Comparison of ENCODE assay signal across 11 cellular contexts in the genomic region with DNA sequence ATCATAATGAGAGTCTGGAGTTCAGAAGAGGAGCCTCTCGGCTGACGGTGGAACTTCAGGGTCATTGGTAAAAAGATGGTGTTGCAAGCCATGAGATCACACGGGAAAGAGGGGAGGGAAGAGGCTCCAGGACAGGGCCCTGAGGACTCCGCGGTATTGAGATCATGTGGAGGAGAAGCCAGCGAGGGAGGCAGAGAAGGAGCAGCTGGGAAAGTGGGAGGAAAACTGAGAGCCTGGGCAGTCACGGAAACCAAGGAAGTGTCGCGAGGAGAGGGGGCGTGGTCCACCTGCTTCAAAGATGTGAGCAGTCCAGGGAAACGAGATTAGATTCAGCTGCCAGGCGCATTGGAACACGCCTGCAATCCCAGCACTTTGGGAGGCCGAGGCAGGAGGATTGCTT. TPM values are rescaled to one million over a fixed set of nuclear protein-coding genes. Genes with fewer than 3 reads are reported as not detected.
DNase-seq lines count a peak whose midpoint lies in the region; ATAC-seq, FAIRE-seq and TF ChIP-seq lines count a peak whose summit lies in the region.
"Had no signal": no experiment of that assay in that cellular context is flagged by ENCODE, and none has a peak within 500 bp of the region (broad histone marks: within the 10 kb centered on the region; RNA-seq: fewer than 3 reads in every experiment).

No MANE protein-coding gene starts in this region.

- peaks cover 3 to 19% of the 10 kb centered on the region in 2 experiments; a peak in 3 of 5 replicates for H3K27me3 ChIP-seq in HepG2 (ENCODE audit: control insufficient read depth in 1 of 2, insufficient read depth in 2 of 2, low read length in 2 of 2)
- no peaks in the 10 kb centered on the region for H3K27me3 ChIP-seq in right lobe of liver
- H3K27me3 ChIP-seq: breast epithelium had no signal

- TF ChIP-seq EP300 in HepG2 (IDR thresholded peaks at IDR 0.05; ENCODE audit: low read depth in 2 of 2, low read length in 2 of 2) (no peak), HepG2 (CRISPR knock-in tag; IDR thresholded peaks at IDR 0.05; ENCODE audit: borderline replicate concordance) (no peak)

- no TSS peak for BruUV-seq in HepG2 (replicated peaks; lab: Mats Ljungman, UMichigan)

- H3K4me3 ChIP-seq in HepG2 (replicated peaks in 1 of 3; ENCODE audit: insufficient read depth in 1 of 3, low read depth in 2 of 3, low read length in 3 of 3) (peak overlapping the region in 1 of 3 experiments; percentile 22; a peak in 1 of 6 replicates), right lobe of liver (no peak overlapping the region)
- H3K4me3 ChIP-seq: breast epithelium had no signal

- H3K36me3 ChIP-seq in HepG2 (replicated peaks in 1 of 2; ENCODE audit: control insufficient read depth in 1 of 2, insufficient read depth in 2 of 2, low read length in 2 of 2) (no peaks in the 10 kb centered on the region), right lobe of liver (no peaks in the 10 kb centered on the region)
- H3K36me3 ChIP-seq: breast epithelium had no signal

- no peaks in the 10 kb centered on the region for H3K79me2 ChIP-seq in HepG2 (ENCODE audit: insufficient read depth, low read length)

- intact Hi-C loops in HepG2 (cut with micrococcal nuclease; ENCODE audit: unreplicated experiment): no loop called here
- intact Hi-C loops in right lobe of liver (cut with DNase I): no loop called here

- no peak for TF ChIP-seq CTCF in HepG2 (CRISPR knock-in tag; IDR thresholded peaks at IDR 0.05)
- TF ChIP-seq CTCF in right lobe of liver (IDR thresholded peaks at IDR 0.05): no peak

- POLR2A ChIA-PET in HepG2 (lab: Yijun Ruan, JAX): no interaction called here

- H4K20me1 ChIP-seq in HepG2 (ENCODE audit: insufficient read depth, low read length): no peaks in the 10 kb centered on the region

- CTCF ChIA-PET in HepG2 (lab: Yijun Ruan, JAX; ENCODE audit: low intra/inter-chr PET ratio, low total read pairs): no interaction called here

- H3K9ac ChIP-seq in HepG2 (ENCODE audit: insufficient read depth, low read depth, low read length): no peak overlapping the region

- DNase-seq in HepG2 (ENCODE audit: low spot score): no peak
- no peak for DNase-seq in right lobe of liver
- DNase-seq in RPMI7951 (ENCODE audit: low read depth): peak; percentile 31
- peak; percentile 23 for DNase-seq in iris pigment epithelial cell (ENCODE audit: low read depth)
- peak; percentile 58 for DNase-seq in ureter (ENCODE audit: low spot score)
- DNase-seq in dedifferentiated amniotic fluid mesenchymal stem cell (ENCODE audit: extremely low spot score): no peak
- DNase-seq in NAMALWA (ENCODE audit: low spot score): no peak
- DNase-seq: NCI-H345 had no signal

- ATAC-seq in HepG2 (no peak), right lobe of liver (no peak), GM18868 (IDR thresholded peaks at IDR 0.05; ENCODE audit: unreplicated experiment) (no peak)

- in situ Hi-C loops in HepG2 (cut with HindIII; ENCODE audit: extremely low pct_ligation_motif_present, low pct_unique_long_range_greater_than_20kb): no loop called here

- TF ChIP-seq RAD21 in HepG2 (CRISPR knock-in tag; IDR thresholded peaks at IDR 0.05): no peak

- no peak overlapping the region for H3K27ac ChIP-seq in HepG2 (ENCODE audit: extremely low read length, insufficient read depth, low read length)
- H3K27ac ChIP-seq in right lobe of liver: no peak overlapping the region
- H3K27ac ChIP-seq: breast epithelium had no signal

- peak overlapping the region; percentile 43; the same call in 1 of the 2 replicates for H3K4me2 ChIP-seq in HepG2 (ENCODE audit: low read depth, low read length)

- TF ChIP-seq POLR2A in HepG2 (IDR thresholded peaks at IDR 0.05; ENCODE audit: insufficient read depth in 1 of 2, low read depth in 2 of 2, low read length in 2 of 2) (no peak), right lobe of liver (IDR thresholded peaks at IDR 0.05) (no peak)

- WGBS in HepG2 (ENCODE audit: low lambda C conversion rate): 3% methylated on average over 14 of the region's 14 CpGs
- 27% methylated on average over 14 of the region's 14 CpGs for WGBS in right lobe of liver (ENCODE audit: insufficient coverage, low coverage, low lambda C conversion rate, missing lambda C conversion rate)

- H3K4me1 ChIP-seq in HepG2 (ENCODE audit: insufficient read depth, low read length) (0 out of 2 replicates have a peak, but pooled peaks cover 6% of the 10 kb centered on the region), right lobe of liver (no peaks in the 10 kb centered on the region)
- H3K4me1 ChIP-seq: breast epithelium had no signal

- no peak overlapping the region for H2AFZ ChIP-seq in HepG2 (ENCODE audit: low read length)

- H3K9me3 ChIP-seq in HepG2 (ENCODE audit: low read length) (no peaks in the 10 kb centered on the region), right lobe of liver (no peaks in the 10 kb centered on the region)
- H3K9me3 ChIP-seq: breast epithelium had no signal

- no peak for FAIRE-seq in HepG2 (lab: Jason Lieb, UNC)
- FAIRE-seq: frontal cortex had no signal

TF ChIP-seq in HepG2, 621 proteins besides CTCF, POLR2A, EP300 and RAD21 (continues in another document):
- TF ChIP-seq ZNF382 (CRISPR knock-in tag; IDR thresholded peaks at IDR 0.05; ENCODE audit: borderline replicate concordance) (no peak), ZNF552 (CRISPR knock-in tag; IDR thresholded peaks at IDR 0.05; ENCODE audit: borderline replicate concordance) (no peak)
- TF ChIP-seq, protein P1, sequence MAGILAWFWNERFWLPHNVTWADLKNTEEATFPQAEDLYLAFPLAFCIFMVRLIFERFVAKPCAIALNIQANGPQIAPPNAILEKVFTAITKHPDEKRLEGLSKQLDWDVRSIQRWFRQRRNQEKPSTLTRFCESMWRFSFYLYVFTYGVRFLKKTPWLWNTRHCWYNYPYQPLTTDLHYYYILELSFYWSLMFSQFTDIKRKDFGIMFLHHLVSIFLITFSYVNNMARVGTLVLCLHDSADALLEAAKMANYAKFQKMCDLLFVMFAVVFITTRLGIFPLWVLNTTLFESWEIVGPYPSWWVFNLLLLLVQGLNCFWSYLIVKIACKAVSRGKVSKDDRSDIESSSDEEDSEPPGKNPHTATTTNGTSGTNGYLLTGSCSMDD (CRISPR knock-in tag; IDR thresholded peaks at IDR 0.05): no peak

RNA-seq across cellular contexts. Expression of a gene that starts 27.7 kb away (rescaled TPM):
- total RNA-seq in HepG2 (2016; rRNA removed; fragmentation: Illumina TruSeq; extraction: Trizol) (0.15 and 0.18 TPM in 2 replicates), right lobe of liver (under 1 TPM; 0.04 to 0.12 (median 0.07) TPM), ureter (0.49 TPM)
- total RNA-seq in HepG2 (2016; cell fraction: cytosol; rRNA removed; fragmentation: Illumina TruSeq; extraction: Trizol; ENCODE audit: low read depth): 0.09 TPM in 1 of 2 replicates, not detected in the other
- 0.19 and 0.25 TPM in 2 replicates for total RNA-seq in HepG2 (2016; cell fraction: insoluble cytoplasmic fraction; rRNA removed; fragmentation: Illumina TruSeq; extraction: Trizol)
- 0.22 and 0.28 TPM in 2 replicates for total RNA-seq in HepG2 (2016; cell fraction: membrane; rRNA removed; fragmentation: Illumina TruSeq; extraction: Trizol)
- 0.13 and 0.16 TPM in 2 replicates for total RNA-seq in HepG2 (2016; cell fraction: nucleus; rRNA removed; fragmentation: Illumina TruSeq; extraction: Trizol)
- 0.17 and 0.26 TPM in 2 replicates for polyA plus RNA-seq in HepG2 (2011; rRNA removed)
- polyA plus RNA-seq in HepG2 (2011; cell fraction: cytosol; rRNA removed): 0.19 and 0.26 TPM in 2 replicates
- polyA plus RNA-seq in HepG2 (2011; cell fraction: nucleus; rRNA removed): 0.59 and 0.61 TPM in 2 replicates
- 0.44 and 0.76 TPM in 2 replicates for polyA plus RNA-seq in HepG2 (2012)
- polyA plus RNA-seq in HepG2 (2016; cell fraction: cytosol; fragmentation: Illumina TruSeq; extraction: Trizol; ENCODE audit: low read depth): 0.06 and 0.08 TPM in 2 replicates
- polyA plus RNA-seq in HepG2 (2016; cell fraction: insoluble cytoplasmic fraction; fragmentation: Illumina TruSeq; extraction: Trizol; ENCODE audit: low read depth): 0.66 and 0.71 TPM in 2 replicates
- polyA plus RNA-seq in HepG2 (2016; cell fraction: membrane; fragmentation: Illumina TruSeq; extraction: Trizol; ENCODE audit: low read depth): 0.19 and 0.34 TPM in 2 replicates
- 0.70 and 0.92 TPM in 2 replicates for polyA plus RNA-seq in HepG2 (2016; cell fraction: nucleus; fragmentation: Illumina TruSeq; extraction: Trizol; ENCODE audit: insufficient read depth, low read depth)
- 0.16 and 0.52 TPM in 2 replicates for polyA minus RNA-seq in HepG2 (2011; rRNA and poly(A)+ RNA removed; ENCODE audit: low replicate concordance)
- 0.26 and 0.59 TPM in 2 replicates for polyA minus RNA-seq in HepG2 (2011; cell fraction: cytosol; rRNA and poly(A)+ RNA removed)
- 0.13 and 0.25 TPM in 2 replicates for polyA minus RNA-seq in HepG2 (2011; cell fraction: nucleus; rRNA and poly(A)+ RNA removed)
- not detected in 2 replicates for total RNA-seq in RPMI7951 (2014; rRNA removed; shearing (Covaris generic))

RNA-seq across cellular contexts. Expression of a gene that starts 52.9 kb away (rescaled TPM):
- 102 and 109 TPM in 2 replicates for total RNA-seq in HepG2 (2016; rRNA removed; fragmentation: Illumina TruSeq; extraction: Trizol)
- total RNA-seq in HepG2 (2016; cell fraction: cytosol; rRNA removed; fragmentation: Illumina TruSeq; extraction: Trizol; ENCODE audit: low read depth): 46.6 and 57.5 TPM in 2 replicates
- 85.8 and 109 TPM in 2 replicates for total RNA-seq in HepG2 (2016; cell fraction: insoluble cytoplasmic fraction; rRNA removed; fragmentation: Illumina TruSeq; extraction: Trizol)
- total RNA-seq in HepG2 (2016; cell fraction: membrane; rRNA removed; fragmentation: Illumina TruSeq; extraction: Trizol): 87.0 and 101 TPM in 2 replicates
- 104 and 150 TPM in 2 replicates for total RNA-seq in HepG2 (2016; cell fraction: nucleus; rRNA removed; fragmentation: Illumina TruSeq; extraction: Trizol)
- polyA plus RNA-seq in HepG2 (2011; rRNA removed): 119 and 129 TPM in 2 replicates
- polyA plus RNA-seq in HepG2 (2011; cell fraction: cytosol; rRNA removed): 93.9 and 123 TPM in 2 replicates
- 278 and 283 TPM in 2 replicates for polyA plus RNA-seq in HepG2 (2011; cell fraction: nucleus; rRNA removed)
- polyA plus RNA-seq in HepG2 (2012): 52.1 and 55.0 TPM in 2 replicates
- polyA plus RNA-seq in HepG2 (2016; cell fraction: cytosol; fragmentation: Illumina TruSeq; extraction: Trizol; ENCODE audit: low read depth): 19.8 and 23.6 TPM in 2 replicates
- 97.4 and 110 TPM in 2 replicates for polyA plus RNA-seq in HepG2 (2016; cell fraction: insoluble cytoplasmic fraction; fragmentation: Illumina TruSeq; extraction: Trizol; ENCODE audit: low read depth)
- 67.2 and 72.4 TPM in 2 replicates for polyA plus RNA-seq in HepG2 (2016; cell fraction: membrane; fragmentation: Illumina TruSeq; extraction: Trizol; ENCODE audit: low read depth)
- polyA plus RNA-seq in HepG2 (2016; cell fraction: nucleus; fragmentation: Illumina TruSeq; extraction: Trizol; ENCODE audit: insufficient read depth, low read depth): 153 and 165 TPM in 2 replicates
- 284 and 462 TPM in 2 replicates for polyA minus RNA-seq in HepG2 (2011; rRNA and poly(A)+ RNA removed; ENCODE audit: low replicate concordance)
- polyA minus RNA-seq in HepG2 (2011; cell fraction: cytosol; rRNA and poly(A)+ RNA removed): 88.5 and 89.2 TPM in 2 replicates
- polyA minus RNA-seq in HepG2 (2011; cell fraction: nucleus; rRNA and poly(A)+ RNA removed): 247 and 281 TPM in 2 replicates
- total RNA-seq in right lobe of liver: 10 to 100 TPM; 41.8 to 62.1 (median 51.3) TPM
- total RNA-seq in RPMI7951 (2014; rRNA removed; shearing (Covaris generic)): 55.4 and 67.3 TPM in 2 replicates
- total RNA-seq in ureter: 145 TPM

Comparison
In these comparisons a context has a peak if more than half of its experiments do, and no peak if none do; other contexts are left out.
1. DNase-seq: peak in RPMI7951 (single experiment), iris pigment epithelial cell (single experiment) and ureter (single experiment); none in HepG2 (single experiment), right lobe of liver (0 of 3), dedifferentiated amniotic fluid mesenchymal stem cell (single experiment) and NAMALWA (single experiment).